ENCODE assay signal across 9 cellular contexts in the genomic region with DNA sequence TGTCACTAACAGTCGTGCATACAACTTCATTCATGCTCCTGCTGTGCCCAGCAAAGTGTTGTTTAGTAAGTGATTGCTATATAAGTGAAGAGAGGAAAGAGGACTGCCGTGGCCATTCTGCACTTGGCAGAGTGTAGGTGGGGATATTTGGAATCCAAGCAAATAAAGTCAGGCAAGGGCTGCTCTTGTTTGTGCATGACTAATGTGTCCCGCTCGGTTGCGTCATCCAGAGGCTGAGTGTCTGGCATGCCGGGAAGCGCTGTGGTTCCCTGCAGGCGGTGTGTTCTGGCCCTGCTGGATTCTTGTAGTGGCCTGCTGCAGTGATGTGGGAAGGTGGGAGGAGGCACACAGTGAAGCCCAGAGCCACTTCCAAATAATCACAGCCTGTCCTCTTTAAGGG.
DNase-seq lines count a peak whose midpoint lies in the region; ATAC-seq and TF ChIP-seq lines count a peak whose summit lies in the region.
"Had no signal": no experiment of that assay in that cellular context is flagged by ENCODE, and none has a peak within 500 bp of the region (broad histone marks: within the 10 kb centered on the region; RNA-seq: fewer than 3 reads in every experiment).

No MANE protein-coding gene starts in this region.

- H3K56ac ChIP-seq in IMR-90 (ENCODE audit: extremely low read depth, insufficient read depth, low read length): peak overlapping the region; percentile 94

- H2AK5ac ChIP-seq in IMR-90 (ENCODE audit: low read depth, low read length): peak overlapping the region; percentile 18; the same call in 1 of the 2 replicates

- no peak for TF ChIP-seq POLR2A in IMR-90 (IDR thresholded peaks at IDR 0.05; ENCODE audit: low read depth, low read length)

- peak overlapping the region; percentile 91; the same call in 1 of the 2 replicates for H3K4ac ChIP-seq in IMR-90 (ENCODE audit: low read depth, low read length)

- DNase-seq in IMR-90 (peak; percentile 98), astrocyte of the spinal cord (ENCODE audit: low read depth, low spot score) (peak; percentile 99), kidney tubule cell (ENCODE audit: low spot score) (peak; percentile 93), upper lobe of right lung (peak; percentile 92), HUDEP-2 (lab: John Stamatoyannopoulos, UW; ENCODE audit: unreplicated experiment in 76 of 76) (no peak), KG1 (lab: John Stamatoyannopoulos, UW) (no peak)
- DNase-seq: activated B cell treated with CpG ODN at 0.5 μM for 24 hours had no signal

- H3K4me3 ChIP-seq in IMR-90 (ENCODE audit: insufficient read depth, low read depth, low read length) (no peak overlapping the region), astrocyte of the spinal cord (ENCODE audit: low read depth, low read length) (no peak overlapping the region), upper lobe of right lung (no peak overlapping the region)

- H2BK5ac ChIP-seq in IMR-90 (ENCODE audit: low read depth, low read length, poor library complexity, severe bottlenecking): peak overlapping the region; percentile 86

- no peaks in the 10 kb centered on the region for H4K20me1 ChIP-seq in IMR-90 (ENCODE audit: insufficient read depth, low read length)

- peak overlapping the region; percentile 37; the same call in 1 of the 2 replicates for H3K9ac ChIP-seq in IMR-90 (ENCODE audit: low read depth, low read length)

- ATAC-seq in IMR-90 (ENCODE audit: low read depth) (peak; percentile 96), upper lobe of right lung (peak; percentile 97), GM21367 (IDR thresholded peaks at IDR 0.05; ENCODE audit: unreplicated experiment) (no peak)

- no peak overlapping the region for H3K18ac ChIP-seq in IMR-90 (ENCODE audit: low read depth, low read length)

- in situ Hi-C loops in IMR-90 (cut with MboI; ENCODE audit: low sequenced_read_pairs) (loop anchor here (10.0 to 25.0 kb wide), 2 partner anchors 134 to 596 kb away; a partner anchor contains a TSS), astrocyte of the spinal cord (cut with HindIII; ENCODE audit: low sequenced_read_pairs) (no loop called here)

- H4K5ac ChIP-seq in IMR-90 (ENCODE audit: low read depth, low read length): no peak overlapping the region

- peak overlapping the region; percentile 98 for H4K91ac ChIP-seq in IMR-90 (ENCODE audit: insufficient read depth, low read depth, low read length)

- peaks cover 8% of the 10 kb centered on the region for H3K4me1 ChIP-seq in IMR-90 (ENCODE audit: control insufficient read depth, insufficient read depth, low read length)
- H3K4me1 ChIP-seq in upper lobe of right lung: peaks cover 20% of the 10 kb centered on the region

- H2AFZ ChIP-seq in IMR-90 (replicated peaks; ENCODE audit: low read length, poor library complexity): peak overlapping the region; percentile 3

- H3K27ac ChIP-seq in 22Rv1 (peak overlapping the region; percentile 62), IMR-90 (ENCODE audit: insufficient read depth, low read length) (peak overlapping the region; percentile 95), upper lobe of right lung (peak overlapping the region; percentile 0)

- no peaks in the 10 kb centered on the region for H3K9me3 ChIP-seq in IMR-90 (ENCODE audit: control insufficient read depth, insufficient read depth, low read length)
- H3K9me3 ChIP-seq in upper lobe of right lung: no peaks in the 10 kb centered on the region

- H2BK20ac ChIP-seq in IMR-90 (ENCODE audit: low read depth, low read length): peak overlapping the region; percentile 80

- H3K36me3 ChIP-seq in IMR-90 (ENCODE audit: control insufficient read depth, insufficient read depth, low read length): no peaks in the 10 kb centered on the region
- no peaks in the 10 kb centered on the region for H3K36me3 ChIP-seq in upper lobe of right lung

- no peaks in the 10 kb centered on the region; the same call in 1 of the 2 replicates for H3K9me1 ChIP-seq in IMR-90 (ENCODE audit: insufficient read depth, low read length)

- H2BK15ac ChIP-seq in IMR-90 (ENCODE audit: low read depth, low read length): peak overlapping the region; percentile 84; the same call in 1 of the 3 replicates

- no peaks in the 10 kb centered on the region for H3K79me1 ChIP-seq in IMR-90 (ENCODE audit: low read depth in 1 of 2, low read length in 2 of 2)

- peak overlapping the region; percentile 45; the same call in 1 of the 2 replicates for H3K14ac ChIP-seq in IMR-90 (replicated peaks; ENCODE audit: low read depth, low read length)

- dilution Hi-C loops in IMR-90 (cut with HindIII; ENCODE audit: low sequenced_read_pairs, unreplicated experiment): no loop called here

- POLR2A ChIA-PET in IMR-90 (lab: Charles Lee; ENCODE audit: unreplicated experiment): no interaction called here

- H3K23ac ChIP-seq in IMR-90 (ENCODE audit: low read depth, low read length): 0 out of 2 replicates have a peak overlapping the region, but pooled peaks have one; percentile 26

- CTCF ChIA-PET in IMR-90 (lab: Yijun Ruan, JAX): interaction anchor here (0.7 to 2.5 kb wide), 2 partner anchors 243 to 323 kb away, joined by 3 to 14 read pairs; no protein-coding TSS in a partner anchor

- no peak for TF ChIP-seq CTCF in 22Rv1 (IDR thresholded peaks at IDR 0.05)
- 0 out of 2 replicates have a peak, but pooled peaks have one; percentile 4 for TF ChIP-seq CTCF in IMR-90 (conservative IDR thresholded peaks at IDR 0.05; ENCODE audit: low read depth, low read length)
- no peak for TF ChIP-seq CTCF in astrocyte of the spinal cord (IDR thresholded peaks at IDR 0.05; ENCODE audit: low read depth, low read length)
- TF ChIP-seq CTCF in upper lobe of right lung (IDR thresholded peaks at IDR 0.05): no peak

- H3K27me3 ChIP-seq in IMR-90 (ENCODE audit: control insufficient read depth, insufficient read depth, low read length) (peaks cover 2% of the 10 kb centered on the region; the same call in 1 of the 2 replicates), upper lobe of right lung (no peaks in the 10 kb centered on the region)

- BruUV-seq in IMR-90 (replicated peaks; lab: Mats Ljungman, UMichigan): no TSS peak

- H4K8ac ChIP-seq in IMR-90 (ENCODE audit: low read depth in 2 of 2, low read length in 2 of 2): peak overlapping the region; percentile 77 to 78; a peak in 3 of 4 replicates

- H2BK120ac ChIP-seq in IMR-90 (ENCODE audit: low read depth, low read length): peak overlapping the region; percentile 91

- intact Hi-C loops in IMR-90 (cut with micrococcal nuclease): loop anchor here (1.0 to 5.0 kb wide), 2 partner anchors 281 to 989 kb away; no protein-coding TSS in a partner anchor
- intact Hi-C loops in upper lobe of right lung (cut with DNase I): loop anchor here (5.0 kb wide), 1 partner anchor 281 kb away; no protein-coding TSS in a partner anchor

- no CpG with 5 or more reads among the region's 8 CpGs for WGBS in IMR-90 (ENCODE audit: extremely low coverage in 2 of 2, insufficient read length in 1 of 2), 2 experiments

- H2AK9ac ChIP-seq in IMR-90 (replicated peaks; ENCODE audit: low read depth, low read length, poor library complexity): no peak overlapping the region

- H3K4me2 ChIP-seq in IMR-90 (ENCODE audit: low read depth, low read length): no peak overlapping the region

- peak; percentile 25; the same call in 1 of the 2 replicates for TF ChIP-seq RAD21 in IMR-90 (IDR thresholded peaks at IDR 0.05; ENCODE audit: low read length)

TF ChIP-seq in IMR-90, 13 proteins besides CTCF, POLR2A, EP300 and RAD21:
- TF ChIP-seq, protein P1, sequence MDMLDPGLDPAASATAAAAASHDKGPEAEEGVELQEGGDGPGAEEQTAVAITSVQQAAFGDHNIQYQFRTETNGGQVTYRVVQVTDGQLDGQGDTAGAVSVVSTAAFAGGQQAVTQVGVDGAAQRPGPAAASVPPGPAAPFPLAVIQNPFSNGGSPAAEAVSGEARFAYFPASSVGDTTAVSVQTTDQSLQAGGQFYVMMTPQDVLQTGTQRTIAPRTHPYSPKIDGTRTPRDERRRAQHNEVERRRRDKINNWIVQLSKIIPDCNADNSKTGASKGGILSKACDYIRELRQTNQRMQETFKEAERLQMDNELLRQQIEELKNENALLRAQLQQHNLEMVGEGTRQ (IDR thresholded peaks at IDR 0.05; ENCODE audit: low read depth, low read length): no peak
- TF ChIP-seq CEBPB (IDR thresholded peaks at IDR 0.05; ENCODE audit: low read depth, low read length): peak; percentile 100
- TF ChIP-seq MAFK (IDR thresholded peaks at IDR 0.05; ENCODE audit: low read depth, low read length): no peak
- TF ChIP-seq BHLHE40 (IDR thresholded peaks at IDR 0.05; ENCODE audit: low read depth, low read length): peak; percentile 80
- TF ChIP-seq MXI1 (IDR thresholded peaks at IDR 0.05; ENCODE audit: borderline replicate concordance, low read depth, low read length): peak; percentile 76; the same call in 1 of the 2 replicates
- peak; percentile 69 for TF ChIP-seq RCOR1 (IDR thresholded peaks at IDR 0.05; ENCODE audit: insufficient replicate concordance, low read length)
- no peak for TF ChIP-seq RFX5 (IDR thresholded peaks at IDR 0.05; ENCODE audit: low read depth, low read length)
- no peak for TF ChIP-seq CHD1 (IDR thresholded peaks at IDR 0.05; ENCODE audit: low read depth, low read length)
- TF ChIP-seq, protein P2, sequence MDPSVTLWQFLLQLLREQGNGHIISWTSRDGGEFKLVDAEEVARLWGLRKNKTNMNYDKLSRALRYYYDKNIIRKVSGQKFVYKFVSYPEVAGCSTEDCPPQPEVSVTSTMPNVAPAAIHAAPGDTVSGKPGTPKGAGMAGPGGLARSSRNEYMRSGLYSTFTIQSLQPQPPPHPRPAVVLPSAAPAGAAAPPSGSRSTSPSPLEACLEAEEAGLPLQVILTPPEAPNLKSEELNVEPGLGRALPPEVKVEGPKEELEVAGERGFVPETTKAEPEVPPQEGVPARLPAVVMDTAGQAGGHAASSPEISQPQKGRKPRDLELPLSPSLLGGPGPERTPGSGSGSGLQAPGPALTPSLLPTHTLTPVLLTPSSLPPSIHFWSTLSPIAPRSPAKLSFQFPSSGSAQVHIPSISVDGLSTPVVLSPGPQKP (IDR thresholded peaks at IDR 0.05; ENCODE audit: borderline replicate concordance, low read depth, low read length): no peak
- peak; percentile 20; the same call in 1 of the 2 replicates for TF ChIP-seq NFE2L2 (IDR thresholded peaks at IDR 0.05; ENCODE audit: low read depth, low read length)
- TF ChIP-seq MAZ (IDR thresholded peaks at IDR 0.05; ENCODE audit: borderline replicate concordance, low read depth, low read length): no peak
- TF ChIP-seq FOS (IDR thresholded peaks at IDR 0.05; ENCODE audit: low read depth, low read length): peak; percentile 96
- 0 out of 2 replicates have a peak, but pooled peaks have one; percentile 10 for TF ChIP-seq SMC3 (IDR thresholded peaks at IDR 0.05; ENCODE audit: low read depth, low read length)

Comparison
In these comparisons a context has a peak if more than half of its experiments do, and no peak if none do; other contexts are left out.
1. H3K27ac ChIP-seq: peak in every context shown above with its lines; median percentile 95 in IMR-90; 62 in 22Rv1; 0 in upper lobe of right lung.
2. DNase-seq: peak in IMR-90 (single experiment), astrocyte of the spinal cord (single experiment), kidney tubule cell (single experiment) and upper lobe of right lung (single experiment); none in HUDEP-2 (0 of 76) and KG1 (single experiment).